In the genomic region with DNA sequence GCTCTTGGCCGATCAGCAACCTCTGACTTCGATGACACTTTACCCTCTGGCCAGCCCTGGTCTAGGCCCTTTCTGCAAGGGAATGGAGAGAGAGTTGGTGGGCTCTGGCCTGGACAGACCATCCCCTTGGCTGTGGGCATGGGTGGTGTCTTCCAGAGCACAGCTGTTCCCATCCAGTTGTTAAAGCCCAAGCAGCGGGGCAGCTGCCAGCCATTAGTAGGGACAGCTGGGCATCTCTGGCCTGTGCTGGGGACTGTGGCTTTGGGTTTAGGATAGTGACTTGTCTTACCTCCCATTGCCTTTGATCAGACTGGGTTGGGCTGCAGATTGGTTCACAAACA, we compare ENCODE assay signal across 9 cellular contexts. TPM values are rescaled to one million over a fixed set of nuclear protein-coding genes. Genes with fewer than 3 reads are reported as not detected.
DNase-seq lines count a peak whose midpoint lies in the region; ATAC-seq and TF ChIP-seq lines count a peak whose summit lies in the region.
"Had no signal": no experiment of that assay in that cellular context is flagged by ENCODE, and none has a peak within 500 bp of the region (broad histone marks: within the 10 kb centered on the region; RNA-seq: fewer than 3 reads in every experiment).

No MANE protein-coding gene starts in this region.

- H3K27ac ChIP-seq in 22Rv1 = peak overlapping the region; percentile 97; the same call in 1 of the 2 replicates
- H3K27ac ChIP-seq in GM23338 (ENCODE audit: low read depth) = peak overlapping the region; percentile 76; the same call in 1 of the 2 replicates
- no peak overlapping the region for H3K27ac ChIP-seq in mesenchymal stem cell (ENCODE audit: low read length, poor library complexity, severe bottlenecking)

- peak overlapping the region; percentile 92 for H3K9ac ChIP-seq in mesenchymal stem cell (ENCODE audit: low read length)

- in situ Hi-C loops in HAP-1 (cut with MboI; ENCODE audit: low sequenced_read_pairs) = no loop called here

- TF ChIP-seq CTCF in 22Rv1 (IDR thresholded peaks at IDR 0.05) (no peak), GM23338 (conservative IDR thresholded peaks at IDR 0.05; ENCODE audit: low read depth in 2 of 2) (no peak)

- H2BK12ac ChIP-seq in mesenchymal stem cell (ENCODE audit: low read length in 2 of 2) = peak overlapping the region in 1 of 2 experiments; percentile 94

- WGBS in mesenchymal stem cell = 100% methylated on average over 3 of the region's 3 CpGs

- H3K4me1 ChIP-seq in GM23338 (ENCODE audit: insufficient read depth) (peaks cover 43% of the 10 kb centered on the region), mesenchymal stem cell (ENCODE audit: control insufficient read depth, insufficient read depth, low read depth, low read length) (peaks cover 37% of the 10 kb centered on the region), HAP-1 (peaks cover 9% of the 10 kb centered on the region; the same call in 1 of the 2 replicates)

- H2BK120ac ChIP-seq in mesenchymal stem cell (ENCODE audit: low read depth, low read length) = no peak overlapping the region

- H3K4ac ChIP-seq in mesenchymal stem cell (ENCODE audit: low read depth in 1 of 2, low read length in 2 of 2) = peak overlapping the region in 1 of 2 experiments; percentile 32

- no peaks in the 10 kb centered on the region; the same call in 1 of the 2 replicates for H4K20me1 ChIP-seq in GM23338 (replicated peaks; ENCODE audit: insufficient read depth)

- peak overlapping the region; percentile 39 for H4K8ac ChIP-seq in mesenchymal stem cell (ENCODE audit: low read length)

- ATAC-seq in GM23338 (no peak), GM18858 (IDR thresholded peaks at IDR 0.05; ENCODE audit: unreplicated experiment) (no peak)

- H3K18ac ChIP-seq in mesenchymal stem cell (ENCODE audit: low read depth in 1 of 2, low read length in 2 of 2) = peak overlapping the region; percentile 16 to 54

- peak overlapping the region; percentile 26; the same call in 1 of the 3 replicates for H3K4me3 Mint-ChIP-seq in GM23338
- peak overlapping the region; percentile 35 for H3K4me3 Mint-ChIP-seq in activated naive CD8-positive, alpha-beta T cell treated with anti-CD3 and anti-CD28 coated beads for 36 hours

- H3K23ac ChIP-seq in mesenchymal stem cell (ENCODE audit: low read length in 2 of 2) = peak overlapping the region in 1 of 2 experiments; percentile 47

- H3K9me3 ChIP-seq in mesenchymal stem cell (ENCODE audit: control insufficient read depth, low read length) = no peaks in the 10 kb centered on the region
- H3K9me3 ChIP-seq in HAP-1 = no peaks in the 10 kb centered on the region
- H3K9me3 ChIP-seq: mucosa of descending colon had no signal

- H3K4me1 Mint-ChIP-seq in GM23338 = peaks cover 46% of the 10 kb centered on the region
- H3K4me1 Mint-ChIP-seq in activated naive CD8-positive, alpha-beta T cell treated with anti-CD3 and anti-CD28 coated beads for 36 hours = peaks cover 53% of the 10 kb centered on the region

- DNase-seq in GM23338 (ENCODE audit: low spot score) = no peak
- DNase-seq in activated naive CD8-positive, alpha-beta T cell treated with anti-CD3 and anti-CD28 coated beads for 36 hours = no peak
- DNase-seq in mesenchymal stem cell = no peak
- no peak for DNase-seq in DMS79 treated with DMSO at 0.1 percent for 48 hours (lab: John Stamatoyannopoulos, UW)
- no peak for DNase-seq in AG08396 (ENCODE audit: low spot score)
- DNase-seq in HAP-1 (ENCODE audit: low spot score in 2 of 2) = no peak

- no peaks in the 10 kb centered on the region for H3K27me3 ChIP-seq in GM23338 (ENCODE audit: insufficient read depth)
- no peaks in the 10 kb centered on the region for H3K27me3 ChIP-seq in mesenchymal stem cell (ENCODE audit: control insufficient read depth in 1 of 2, insufficient read depth in 1 of 2, low read length in 2 of 2)
- no peaks in the 10 kb centered on the region for H3K27me3 ChIP-seq in HAP-1 (ENCODE audit: low read depth)

- H3K4me3 ChIP-seq in GM23338 (peak overlapping the region; percentile 44; the same call in 1 of the 2 replicates), mesenchymal stem cell (ENCODE audit: insufficient read depth in 1 of 2, low read depth in 1 of 2, low read length in 2 of 2) (peak overlapping the region in 1 of 2 experiments; percentile 97), HAP-1 (no peak overlapping the region)
- H3K4me3 ChIP-seq: mucosa of descending colon had no signal

- H3K79me2 ChIP-seq in GM23338 (replicated peaks; ENCODE audit: insufficient read depth) = no peaks in the 10 kb centered on the region

- peak overlapping the region; percentile 23 for H4K91ac ChIP-seq in mesenchymal stem cell (ENCODE audit: low read length)

- H2AK5ac ChIP-seq in mesenchymal stem cell (ENCODE audit: low read length, severe bottlenecking) = peak overlapping the region; percentile 59

- no peak overlapping the region for H2BK5ac ChIP-seq in mesenchymal stem cell (ENCODE audit: low read depth, low read length, poor library complexity, severe bottlenecking)

- H3K9me2 ChIP-seq in GM23338 (ENCODE audit: insufficient read depth) = no peaks in the 10 kb centered on the region

- H3K9me3 Mint-ChIP-seq in GM23338 = no peaks in the 10 kb centered on the region
- H3K9me3 Mint-ChIP-seq in activated naive CD8-positive, alpha-beta T cell treated with anti-CD3 and anti-CD28 coated beads for 36 hours = no peaks in the 10 kb centered on the region

- H3K4me2 ChIP-seq in GM23338 (peak overlapping the region; percentile 72), mesenchymal stem cell (ENCODE audit: low read length, poor library complexity, severe bottlenecking) (no peak overlapping the region)

- H3K36me3 ChIP-seq in GM23338 (ENCODE audit: insufficient read depth) (no peaks in the 10 kb centered on the region), mesenchymal stem cell (ENCODE audit: control insufficient read depth in 1 of 2, insufficient read depth in 2 of 2, low read depth in 1 of 2, low read length in 2 of 2) (peaks cover 50 to 65% of the 10 kb centered on the region in 2 experiments), HAP-1 (replicated peaks) (peaks cover 50% of the 10 kb centered on the region)

- H3K27me3 Mint-ChIP-seq in GM23338 (ENCODE audit: insufficient read depth, low read depth, poor library complexity) = peaks cover 31% of the 10 kb centered on the region
- H3K27me3 Mint-ChIP-seq in activated naive CD8-positive, alpha-beta T cell treated with anti-CD3 and anti-CD28 coated beads for 36 hours = no peaks in the 10 kb centered on the region

- peaks cover 17% of the 10 kb centered on the region; the same call in 1 of the 2 replicates for H3F3A ChIP-seq in GM23338 (replicated peaks; ENCODE audit: low read depth)

- H3K36me3 Mint-ChIP-seq in GM23338 (ENCODE audit: low read depth) = peaks cover 37% of the 10 kb centered on the region
- peaks cover 42% of the 10 kb centered on the region for H3K36me3 Mint-ChIP-seq in activated naive CD8-positive, alpha-beta T cell treated with anti-CD3 and anti-CD28 coated beads for 36 hours

- H3K79me1 ChIP-seq in mesenchymal stem cell (replicated peaks; ENCODE audit: low read length, poor library complexity, severe bottlenecking) = peaks cover 30% of the 10 kb centered on the region

- H3K14ac ChIP-seq in mesenchymal stem cell (ENCODE audit: low read length in 2 of 2) = peak overlapping the region in 1 of 2 experiments; percentile 12

- H2BK15ac ChIP-seq in mesenchymal stem cell (ENCODE audit: low read depth, poor library complexity, severe bottlenecking) = peak overlapping the region; percentile 65

- H2AFZ ChIP-seq in GM23338 (no peak overlapping the region), mesenchymal stem cell (ENCODE audit: low read depth, low read length) (no peak overlapping the region)

- no peak overlapping the region; the same call in none of the 2 replicates for H3K27ac Mint-ChIP-seq in GM23338
- peak overlapping the region; percentile 94 for H3K27ac Mint-ChIP-seq in activated naive CD8-positive, alpha-beta T cell treated with anti-CD3 and anti-CD28 coated beads for 36 hours

TF ChIP-seq in GM23338, 12 proteins besides CTCF, POLR2A, EP300 and RAD21 (continues in another document):
- TF ChIP-seq ZNF114 (CRISPR knock-in tag; IDR thresholded peaks at IDR 0.05) = no peak

RNA-seq across cellular contexts. Expression of a gene that starts 2.8 kb away (rescaled TPM):
- total RNA-seq in GM23338 (2014; rRNA removed; shearing (Covaris generic)) = 19.9 and 33.0 TPM in 2 replicates
- polyA plus RNA-seq in GM23338 (2016; fragmentation: Nextera tagmentation; extraction: Ambion mirVana) = 9.8 and 10.5 TPM in 2 replicates
- total RNA-seq in activated naive CD8-positive, alpha-beta T cell treated with anti-CD3 and anti-CD28 coated beads for 36 hours = 10 to 100 TPM; 54.6 to 60.9 TPM
- polyA plus RNA-seq in mesenchymal stem cell (2013, experiment 1 of 2) = 97.9 TPM
- 95.2 TPM for polyA plus RNA-seq in mesenchymal stem cell (2013, experiment 2 of 2)

RNA-seq across cellular contexts. Expression of a gene that starts 12.3 kb away (rescaled TPM):
- total RNA-seq in GM23338 (2014; rRNA removed; shearing (Covaris generic)) = 44.3 and 52.1 TPM in 2 replicates
- 9.5 and 10.8 TPM in 2 replicates for polyA plus RNA-seq in GM23338 (2016; fragmentation: Nextera tagmentation; extraction: Ambion mirVana)
- 10 to 100 TPM; 54.6 to 59.0 TPM for total RNA-seq in activated naive CD8-positive, alpha-beta T cell treated with anti-CD3 and anti-CD28 coated beads for 36 hours
- 38.0 TPM for polyA plus RNA-seq in mesenchymal stem cell (2013, experiment 1 of 2)
- 38.0 TPM for polyA plus RNA-seq in mesenchymal stem cell (2013, experiment 2 of 2)

RNA-seq across cellular contexts. Expression of a gene that starts 17.6 kb away (rescaled TPM):
- total RNA-seq in GM23338 (2014; rRNA removed; shearing (Covaris generic)) = 0.69 and 1.3 TPM in 2 replicates
- 0.68 and 0.85 TPM in 2 replicates for polyA plus RNA-seq in GM23338 (2016; fragmentation: Nextera tagmentation; extraction: Ambion mirVana)
- under 1 TPM; 0.12 to 0.23 TPM for total RNA-seq in activated naive CD8-positive, alpha-beta T cell treated with anti-CD3 and anti-CD28 coated beads for 36 hours
- polyA plus RNA-seq in mesenchymal stem cell (2013, experiment 1 of 2) = 0.07 TPM
- polyA plus RNA-seq in mesenchymal stem cell (2013, experiment 2 of 2) = 0.07 TPM

RNA-seq across cellular contexts. Expression of a gene that starts 21.5 kb away (rescaled TPM):
- 1.2 and 1.8 TPM in 2 replicates for total RNA-seq in GM23338 (2014; rRNA removed; shearing (Covaris generic))
- polyA plus RNA-seq in GM23338 (2016; fragmentation: Nextera tagmentation; extraction: Ambion mirVana) = 1.8 and 2.8 TPM in 2 replicates
- 10 to 100 TPM; 11.1 to 11.7 TPM for total RNA-seq in activated naive CD8-positive, alpha-beta T cell treated with anti-CD3 and anti-CD28 coated beads for 36 hours
- polyA plus RNA-seq in mesenchymal stem cell (2013, experiment 1 of 2) = 9.4 TPM
- 9.5 TPM for polyA plus RNA-seq in mesenchymal stem cell (2013, experiment 2 of 2)

RNA-seq across cellular contexts. Expression of a gene that starts 31.3 kb away (rescaled TPM):
- total RNA-seq in GM23338 (2014; rRNA removed; shearing (Covaris generic)) = 79.0 and 86.6 TPM in 2 replicates
- 126 and 131 TPM in 2 replicates for polyA plus RNA-seq in GM23338 (2016; fragmentation: Nextera tagmentation; extraction: Ambion mirVana)
- 10 to 100 TPM; 63.5 to 63.8 TPM for total RNA-seq in activated naive CD8-positive, alpha-beta T cell treated with anti-CD3 and anti-CD28 coated beads for 36 hours
- 39.5 TPM for polyA plus RNA-seq in mesenchymal stem cell (2013, experiment 1 of 2)
- 36.9 TPM for polyA plus RNA-seq in mesenchymal stem cell (2013, experiment 2 of 2)
